Comparison of ENCODE assay signal across 24 cellular contexts in genomic region chr17:50899559-50900319, GRCh38. TPM values are rescaled to one million over a fixed set of nuclear protein-coding genes. Genes with fewer than 3 reads are reported as not detected.
DNase-seq lines count a peak whose midpoint lies in the region; ATAC-seq and TF ChIP-seq lines count a peak whose summit lies in the region.
"Had no signal": no experiment of that assay in that cellular context is flagged by ENCODE, and none has a peak within 500 bp of the region (broad histone marks: within the 10 kb centered on the region; RNA-seq: fewer than 3 reads in every experiment).

No MANE protein-coding gene starts in this region.

- no peaks in the 10 kb centered on the region for H3K27me3 Mint-ChIP-seq in CD4-positive, alpha-beta T cell
- H3K27me3 Mint-ChIP-seq in T-helper 17 cell (no peaks in the 10 kb centered on the region), endodermal cell (ENCODE audit: insufficient read depth) (no peaks in the 10 kb centered on the region)
- H3K27me3 Mint-ChIP-seq: activated CD4-positive, alpha-beta T cell treated with anti-CD3 and anti-CD28 coated beads for 36 hours had no signal

- no peak for TF ChIP-seq CTCF in CD4-positive, alpha-beta T cell (IDR thresholded peaks at IDR 0.05)
- no peak for TF ChIP-seq CTCF in endodermal cell (conservative IDR thresholded peaks at IDR 0.05)
- TF ChIP-seq CTCF in GM10266 (IDR thresholded peaks at IDR 0.05; ENCODE audit: control insufficient read depth, insufficient read depth, low read depth, missing control alignments), result no peak

- no peaks in the 10 kb centered on the region for H3K36me3 Mint-ChIP-seq in CD4-positive, alpha-beta T cell (ENCODE audit: low read depth)
- H3K36me3 Mint-ChIP-seq in T-helper 17 cell (ENCODE audit: low read depth) (no peaks in the 10 kb centered on the region), endodermal cell (ENCODE audit: low read depth) (no peaks in the 10 kb centered on the region)

- H3K27ac ChIP-seq in CD4-positive, alpha-beta T cell (ENCODE audit: low read depth, low read length), result no peak overlapping the region
- peak overlapping the region; percentile 40 for H3K27ac ChIP-seq in endodermal cell (ENCODE audit: low read depth, low read length)
- no peak overlapping the region for H3K27ac ChIP-seq in neuronal stem cell (replicated peaks; ENCODE audit: low read length)
- H3K27ac ChIP-seq: esophagus squamous epithelium, foreskin keratinocyte, vagina had no signal

- H2BK120ac ChIP-seq in neuronal stem cell (ENCODE audit: low read depth, low read length), result peak overlapping the region; percentile 11

- peak overlapping the region; percentile 48 for H2AK5ac ChIP-seq in neuronal stem cell (ENCODE audit: low read depth, low read length)

- H3K4me1 Mint-ChIP-seq in CD4-positive, alpha-beta T cell (ENCODE audit: low read depth), result peaks cover 40% of the 10 kb centered on the region
- H3K4me1 Mint-ChIP-seq in T-helper 17 cell (peaks cover 37% of the 10 kb centered on the region), endodermal cell (peaks cover 30% of the 10 kb centered on the region)

- no peak overlapping the region for H3K9ac ChIP-seq in endodermal cell (ENCODE audit: extremely low read depth, low read length, poor library complexity, severe bottlenecking)
- no peak overlapping the region for H3K9ac ChIP-seq in neuronal stem cell (ENCODE audit: low read depth, low read length, poor library complexity)

- H2BK5ac ChIP-seq in neuronal stem cell (ENCODE audit: low read length), result no peak overlapping the region

- no peaks in the 10 kb centered on the region for H3K9me3 ChIP-seq in CD4-positive, alpha-beta T cell (ENCODE audit: control insufficient read depth, low read length)
- H3K9me3 ChIP-seq in T-helper 17 cell (ENCODE audit: control insufficient read depth, low read length, poor library complexity, severe bottlenecking) (no peaks in the 10 kb centered on the region), endodermal cell (ENCODE audit: control insufficient read depth, low read length) (no peaks in the 10 kb centered on the region), neuronal stem cell (replicated peaks in 1 of 2; ENCODE audit: control insufficient read depth in 2 of 2, insufficient read depth in 1 of 2, low read depth in 1 of 2, low read length in 2 of 2) (no peaks in the 10 kb centered on the region)
- H3K9me3 ChIP-seq: esophagus squamous epithelium, vagina had no signal

- 81 to 82% methylated on average over 16 to 17 of the region's 17 CpGs for WGBS in endodermal cell (ENCODE audit: insufficient coverage in 1 of 2, insufficient read length in 1 of 2), 2 experiments
- no CpG with 5 or more reads among the region's 17 CpGs for WGBS in neuronal stem cell (ENCODE audit: extremely low coverage in 2 of 2, insufficient read length in 2 of 2, insufficient replicate concordance in 1 of 2), 2 donors

- H3K4me1 ChIP-seq in endodermal cell (ENCODE audit: control insufficient read depth, insufficient read depth, low read length) (peaks cover 22% of the 10 kb centered on the region), neuronal stem cell (ENCODE audit: control insufficient read depth in 2 of 2, insufficient read depth in 1 of 2, low read depth in 1 of 2, low read length in 2 of 2) (peaks cover 22 to 29% of the 10 kb centered on the region in 2 donors)

- H3K9me3 Mint-ChIP-seq in CD4-positive, alpha-beta T cell, result no peaks in the 10 kb centered on the region
- H3K9me3 Mint-ChIP-seq in endodermal cell, result peaks cover 1% of the 10 kb centered on the region
- H3K9me3 Mint-ChIP-seq: IgD-negative memory B cell had no signal

- H3K36me3 ChIP-seq in endodermal cell (ENCODE audit: control insufficient read depth, insufficient read depth, low read length) (no peaks in the 10 kb centered on the region), neuronal stem cell (replicated peaks in 1 of 2; ENCODE audit: control insufficient read depth in 2 of 2, insufficient read depth in 2 of 2, low read length in 2 of 2) (no peaks in the 10 kb centered on the region)
- H3K36me3 ChIP-seq: esophagus squamous epithelium, vagina had no signal

- no peaks in the 10 kb centered on the region for H3K27me3 ChIP-seq in CD4-positive, alpha-beta T cell (ENCODE audit: control insufficient read depth, insufficient read depth, low read length)
- no peaks in the 10 kb centered on the region for H3K27me3 ChIP-seq in endodermal cell (ENCODE audit: control insufficient read depth, insufficient read depth, low read length, poor library complexity, severe bottlenecking)
- H3K27me3 ChIP-seq in neuronal stem cell (ENCODE audit: control insufficient read depth in 3 of 3, insufficient read depth in 3 of 3, low read depth in 1 of 3, low read length in 3 of 3), result no peaks in the 10 kb centered on the region
- H3K27me3 ChIP-seq: dorsolateral prefrontal cortex, esophagus squamous epithelium, foreskin keratinocyte, vagina had no signal

- H3K27ac Mint-ChIP-seq in CD4-positive, alpha-beta T cell, result peak overlapping the region; percentile 47
- H3K27ac Mint-ChIP-seq in T-helper 17 cell, result peak overlapping the region; percentile 65
- H3K27ac Mint-ChIP-seq in endodermal cell, result no peak overlapping the region
- H3K27ac Mint-ChIP-seq: activated CD4-positive, alpha-beta T cell treated with anti-CD3 and anti-CD28 coated beads for 36 hours; B cell; IgD-negative memory B cell had no signal

- DNase-seq in CD4-positive, alpha-beta T cell, result no peak
- DNase-seq in T-helper 17 cell, result no peak
- peak; percentile 60 for DNase-seq in endodermal cell
- DNase-seq in neuronal stem cell (ENCODE audit: low spot score), result no peak
- no peak for DNase-seq in GM10266 (ENCODE audit: extremely low spot score)
- DNase-seq in HuH-7 (ENCODE audit: low spot score), result no peak
- DNase-seq: activated CD4-positive, alpha-beta T cell treated with anti-CD3 and anti-CD28 coated beads for 36 hours; activated effector memory CD4-positive, alpha-beta T cell treated with Interleukin-2 at 50 U/mL for 16 hours; DMS153; dorsolateral prefrontal cortex; esophagus squamous epithelium; foreskin keratinocyte; head of caudate nucleus; NCI-H146; NCI-H2107; NCI-H345; SHP77 treated with DMSO at 0.1 percent for 48 hours; stimulated activated naive CD4-positive, alpha-beta T cell had no signal

- intact Hi-C loops in CD4-positive, alpha-beta T cell (cut with DNase I, micrococcal nuclease), result no loop called here

- no peak for ATAC-seq in CD4-positive, alpha-beta T cell (ENCODE audit: poor library complexity)
- ATAC-seq in T-helper 17 cell (no peak), GM18498 (IDR thresholded peaks at IDR 0.05; ENCODE audit: unreplicated experiment) (no peak), HG03159 (IDR thresholded peaks at IDR 0.05; ENCODE audit: unreplicated experiment) (no peak)
- ATAC-seq: activated CD4-positive, alpha-beta T cell treated with anti-CD3 and anti-CD28 coated beads for 36 hours; foreskin keratinocyte had no signal

- H3K79me1 ChIP-seq in neuronal stem cell (ENCODE audit: low read depth, low read length), result no peaks in the 10 kb centered on the region

- no peak overlapping the region for H4K91ac ChIP-seq in neuronal stem cell (ENCODE audit: low read depth, low read length, poor library complexity)

- H3K4me3 Mint-ChIP-seq in CD4-positive, alpha-beta T cell, result no peak overlapping the region
- H3K4me3 Mint-ChIP-seq in T-helper 17 cell (no peak overlapping the region), endodermal cell (no peak overlapping the region)
- H3K4me3 Mint-ChIP-seq: activated CD4-positive, alpha-beta T cell treated with anti-CD3 and anti-CD28 coated beads for 36 hours; B cell; IgD-negative memory B cell had no signal

- H3K4me3 ChIP-seq in endodermal cell (ENCODE audit: low read length) (no peak overlapping the region), neuronal stem cell (ENCODE audit: low read length in 2 of 2) (no peak overlapping the region)
- H3K4me3 ChIP-seq: dorsolateral prefrontal cortex, esophagus squamous epithelium, skin epidermis, vagina had no signal

- no peak overlapping the region for H3K4ac ChIP-seq in neuronal stem cell (ENCODE audit: low read length)

- peak overlapping the region; percentile 88 for H2AFZ ChIP-seq in neuronal stem cell (ENCODE audit: low read length)

- POLR2A ChIA-PET in CD4-positive, alpha-beta T cell (lab: Charles Lee), result interaction anchor here (1.5 to 17.8 kb wide), 2 partner anchors 9 to 35 kb away, joined by 3 to 278 read pairs; partner anchors contain the start of gene TOB1

- H3K14ac ChIP-seq in neuronal stem cell (ENCODE audit: low read length), result no peak overlapping the region

- peak overlapping the region; percentile 68 for H2BK15ac ChIP-seq in neuronal stem cell (ENCODE audit: low read length)

- H2BK12ac ChIP-seq in neuronal stem cell (ENCODE audit: low read length), result peak overlapping the region; percentile 79

- H4K8ac ChIP-seq in neuronal stem cell (ENCODE audit: low read depth, low read length), result no peak overlapping the region

- CTCF ChIA-PET in CD4-positive, alpha-beta T cell (lab: Charles Lee), result interaction anchor here (0.9 to 1.9 kb wide), 3 partner anchors 26 to 57 kb away, joined by 3 to 5 read pairs (median 3); no protein-coding TSS in a partner anchor

- H3K23ac ChIP-seq in neuronal stem cell (ENCODE audit: low read depth, low read length, poor library complexity), result no peak overlapping the region

- no peak overlapping the region for H3K4me2 ChIP-seq in neuronal stem cell (ENCODE audit: insufficient read depth, low read length, poor library complexity, severe bottlenecking)

- peak overlapping the region; percentile 78 for H3K18ac ChIP-seq in neuronal stem cell (ENCODE audit: low read length)

RNA-seq across cellular contexts. Expression of gene TOB1, which starts 33.6 kb away (rescaled TPM):
- total RNA-seq in CD4-positive, alpha-beta T cell, result 100 to 1,000 TPM; 419 to 449 TPM
- total RNA-seq in T-helper 17 cell (100 to 1,000 TPM; 226 to 358 TPM), endodermal cell (10 to 100 TPM; 35.5 to 36.3 TPM)
- 45.3 TPM for polyA plus RNA-seq in endodermal cell (2013, experiment 1 of 2)
- polyA plus RNA-seq in endodermal cell (2013, experiment 2 of 2), result 45.3 TPM
- 44.9 TPM for polyA plus RNA-seq in neuronal stem cell (2013, experiment 1 of 2)
- 45.0 TPM for polyA plus RNA-seq in neuronal stem cell (2013, experiment 2 of 2)

Comparison
In these comparisons a context has a peak if more than half of its experiments do, and no peak if none do; other contexts are left out.
1. RNA of gene TOB1, which starts 33.6 kb away (total RNA-seq): 419 to 449 TPM in CD4-positive, alpha-beta T cell and 226 to 358 TPM in T-helper 17 cell; 35.5 to 36.3 TPM in endodermal cell; every median in the first group is over 4 times any median in the second.